ENCODE assay signal across 8 cellular contexts in genomic region chr7:43112941-43113621, GRCh38. TPM values are rescaled to one million over a fixed set of nuclear protein-coding genes. Genes with fewer than 3 reads are reported as not detected.
DNase-seq lines count a peak whose midpoint lies in the region; ATAC-seq and TF ChIP-seq lines count a peak whose summit lies in the region.

No MANE protein-coding gene starts in this region.

- TF ChIP-seq CTCF in AG10803 (conservative IDR thresholded peaks at IDR 0.05; ENCODE audit: low read length) (no peak), endodermal cell (conservative IDR thresholded peaks at IDR 0.05) (no peak), neural cell (IDR thresholded peaks at IDR 0.05; ENCODE audit: poor library complexity, severe bottlenecking) (no peak)

- no peaks in the 10 kb centered on the region for H3K9me3 Mint-ChIP-seq in endodermal cell

- TF ChIP-seq RAD21 in neural cell (conservative IDR thresholded peaks at IDR 0.05), result no peak

- H3K9me3 ChIP-seq in endodermal cell (ENCODE audit: control insufficient read depth, low read length) (no peaks in the 10 kb centered on the region), neural cell (ENCODE audit: low read length) (no peaks in the 10 kb centered on the region)

- peaks cover 33% of the 10 kb centered on the region for H3K79me2 ChIP-seq in neural cell (replicated peaks; ENCODE audit: insufficient read depth, low read length)

- peaks cover 18% of the 10 kb centered on the region for H3K4me1 Mint-ChIP-seq in endodermal cell

- ATAC-seq in GM18861 (IDR thresholded peaks at IDR 0.05; ENCODE audit: unreplicated experiment), result no peak
- no peak for ATAC-seq in GM21786 (IDR thresholded peaks at IDR 0.05; ENCODE audit: unreplicated experiment)

- WGBS in endodermal cell (ENCODE audit: insufficient coverage in 1 of 2, insufficient read length in 1 of 2), 2 experiments, result 0% methylated on average over 1 to 64 of the region's 64 CpGs

- H3K27me3 Mint-ChIP-seq in endodermal cell (ENCODE audit: insufficient read depth), result peaks cover 50% of the 10 kb centered on the region

- peaks cover 49% of the 10 kb centered on the region for H3K27me3 ChIP-seq in endodermal cell (ENCODE audit: control insufficient read depth, insufficient read depth, low read length, poor library complexity, severe bottlenecking)
- peaks cover 13% of the 10 kb centered on the region for H3K27me3 ChIP-seq in neural cell (ENCODE audit: insufficient read depth, low read depth, low read length)

- H3K27ac ChIP-seq in endodermal cell (ENCODE audit: low read depth, low read length) (no peak overlapping the region), neural cell (ENCODE audit: low read length) (peak overlapping the region; percentile 91)

- H3F3A ChIP-seq in neural cell (ENCODE audit: insufficient read depth, low read length, poor library complexity, severe bottlenecking), result no peaks in the 10 kb centered on the region

- H3K4me3 Mint-ChIP-seq in endodermal cell, result peak overlapping the region; percentile 59

- no peak overlapping the region for H3K4me2 ChIP-seq in neural cell (ENCODE audit: low read length)

- H3K9ac ChIP-seq in endodermal cell (ENCODE audit: extremely low read depth, low read length, poor library complexity, severe bottlenecking) (peak overlapping the region; percentile 32), neural cell (ENCODE audit: low read length) (peak overlapping the region; percentile 98)

- no peaks in the 10 kb centered on the region for H3K36me3 Mint-ChIP-seq in endodermal cell (ENCODE audit: low read depth)

- H3K27ac Mint-ChIP-seq in endodermal cell, result no peak overlapping the region

- peak overlapping the region; percentile 82 for H2AFZ ChIP-seq in neural cell (ENCODE audit: low read depth, low read length)

- DNase-seq in AG10803 (ENCODE audit: low read depth) (peak; percentile 56), M059J (ENCODE audit: low read depth) (peak; percentile 30), endodermal cell (peak; percentile 90), activated gamma-delta T cell (lab: John Stamatoyannopoulos, UW) (no peak)
- DNase-seq in stimulated activated CD4-positive, alpha-beta T cell treated with anti-CD3 and anti-CD28 coated beads, Interleukin-4, amount 100 ng/mL, for 4 hours, result no peak

- H3K4me3 ChIP-seq in AG10803 (ENCODE audit: low read length), result peak overlapping the region; percentile 55
- H3K4me3 ChIP-seq in endodermal cell (ENCODE audit: low read length), result peak overlapping the region; percentile 79
- peak overlapping the region; percentile 88 for H3K4me3 ChIP-seq in neural cell (ENCODE audit: low read length)

- no peaks in the 10 kb centered on the region for H3K4me1 ChIP-seq in endodermal cell (ENCODE audit: control insufficient read depth, insufficient read depth, low read length)

- H4K20me1 ChIP-seq in neural cell (ENCODE audit: insufficient read depth), result no peaks in the 10 kb centered on the region

- peak; percentile 65 for TF ChIP-seq EP300 in neural cell (conservative IDR thresholded peaks at IDR 0.05; ENCODE audit: poor library complexity, severe bottlenecking)

- H3K36me3 ChIP-seq in endodermal cell (ENCODE audit: control insufficient read depth, insufficient read depth, low read length) (no peaks in the 10 kb centered on the region), neural cell (ENCODE audit: insufficient read depth, low read length) (no peaks in the 10 kb centered on the region)

- no peaks in the 10 kb centered on the region for H3K9me2 ChIP-seq in neural cell (ENCODE audit: insufficient read depth, low read length)

TF ChIP-seq in neural cell, 6 proteins besides CTCF, POLR2A, EP300 and RAD21:
- TF ChIP-seq MXI1 (conservative IDR thresholded peaks at IDR 0.05; ENCODE audit: poor library complexity, severe bottlenecking) (peak; percentile 56), POLR2AphosphoS5 (IDR thresholded peaks at IDR 0.05) (peak; percentile 86), SMC3 (conservative IDR thresholded peaks at IDR 0.05; ENCODE audit: poor library complexity) (no peak), EZH2 (IDR thresholded peaks at IDR 0.05; ENCODE audit: borderline replicate concordance, insufficient read depth, low read length, poor library complexity, severe bottlenecking) (no peak), TAF1 (IDR thresholded peaks at IDR 0.05; ENCODE audit: low read depth) (peak; percentile 33)
- TF ChIP-seq, protein P1, sequence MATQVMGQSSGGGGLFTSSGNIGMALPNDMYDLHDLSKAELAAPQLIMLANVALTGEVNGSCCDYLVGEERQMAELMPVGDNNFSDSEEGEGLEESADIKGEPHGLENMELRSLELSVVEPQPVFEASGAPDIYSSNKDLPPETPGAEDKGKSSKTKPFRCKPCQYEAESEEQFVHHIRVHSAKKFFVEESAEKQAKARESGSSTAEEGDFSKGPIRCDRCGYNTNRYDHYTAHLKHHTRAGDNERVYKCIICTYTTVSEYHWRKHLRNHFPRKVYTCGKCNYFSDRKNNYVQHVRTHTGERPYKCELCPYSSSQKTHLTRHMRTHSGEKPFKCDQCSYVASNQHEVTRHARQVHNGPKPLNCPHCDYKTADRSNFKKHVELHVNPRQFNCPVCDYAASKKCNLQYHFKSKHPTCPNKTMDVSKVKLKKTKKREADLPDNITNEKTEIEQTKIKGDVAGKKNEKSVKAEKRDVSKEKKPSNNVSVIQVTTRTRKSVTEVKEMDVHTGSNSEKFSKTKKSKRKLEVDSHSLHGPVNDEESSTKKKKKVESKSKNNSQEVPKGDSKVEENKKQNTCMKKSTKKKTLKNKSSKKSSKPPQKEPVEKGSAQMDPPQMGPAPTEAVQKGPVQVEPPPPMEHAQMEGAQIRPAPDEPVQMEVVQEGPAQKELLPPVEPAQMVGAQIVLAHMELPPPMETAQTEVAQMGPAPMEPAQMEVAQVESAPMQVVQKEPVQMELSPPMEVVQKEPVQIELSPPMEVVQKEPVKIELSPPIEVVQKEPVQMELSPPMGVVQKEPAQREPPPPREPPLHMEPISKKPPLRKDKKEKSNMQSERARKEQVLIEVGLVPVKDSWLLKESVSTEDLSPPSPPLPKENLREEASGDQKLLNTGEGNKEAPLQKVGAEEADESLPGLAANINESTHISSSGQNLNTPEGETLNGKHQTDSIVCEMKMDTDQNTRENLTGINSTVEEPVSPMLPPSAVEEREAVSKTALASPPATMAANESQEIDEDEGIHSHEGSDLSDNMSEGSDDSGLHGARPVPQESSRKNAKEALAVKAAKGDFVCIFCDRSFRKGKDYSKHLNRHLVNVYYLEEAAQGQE (IDR thresholded peaks at IDR 0.05; ENCODE audit: borderline replicate concordance), result peak; percentile 53

RNA-seq across cellular contexts. Expression of gene HECW1, which starts 0.6 kb away (rescaled TPM):
- total RNA-seq in M059J (2014; rRNA removed; shearing (Covaris generic)), result 6.7 and 15.6 TPM in 2 replicates
- total RNA-seq in endodermal cell, result 10 to 100 TPM in 1 of 2 donors, 1 to 10 TPM in 1; 4.6 to 12.0 TPM
- polyA plus RNA-seq in endodermal cell (2013, experiment 1 of 2), result 1.6 TPM
- 0.62 TPM for polyA plus RNA-seq in endodermal cell (2013, experiment 2 of 2)
- polyA plus RNA-seq in neural cell, result 11.7 and 13.8 TPM in 2 replicates
- 63.5 and 71.9 TPM in 2 replicates for polyA minus RNA-seq in neural cell

Comparison
In these comparisons a context has a peak if more than half of its experiments do, and no peak if none do; other contexts are left out.
1. DNase-seq: peak in AG10803 (single experiment), M059J (single experiment) and endodermal cell (single experiment); none in stimulated activated CD4-positive, alpha-beta T cell treated with anti-CD3 and anti-CD28 coated beads, Interleukin-4, amount 100 ng/mL, for 4 hours (0 of 2) and activated gamma-delta T cell (single experiment).
2. Peak in every context shown above with its lines, with median percentiles within 50 percentile points of each other: H3K4me3 ChIP-seq.